Comparison of ENCODE assay signal across 14 cellular contexts in genomic region chr9:70130266-70130665, GRCh38.
"Had no signal": no experiment of that assay in that cellular context is flagged by ENCODE, and none has a peak within 500 bp of the region (broad histone marks: within the 10 kb centered on the region; RNA-seq: fewer than 3 reads in every experiment).

No MANE protein-coding gene starts in this region.

- H3K27me3 ChIP-seq: transverse colon had no signal

- H3K27ac ChIP-seq: parathyroid adenoma, transverse colon had no signal

- DNase-seq: activated CD4-positive, alpha-beta T cell treated with anti-CD3 and anti-CD28 coated beads, Interleukin-2, amount 10 ng/mL, durations not matched to agents 24 days and 14 days; activated CD8-positive, alpha-beta memory T cell treated with anti-CD3 and anti-CD28 coated beads for 24 hours; activated naive CD4-positive, alpha-beta T cell treated with anti-CD3 and anti-CD28 coated beads, Interleukin-2, amount 10 ng/mL, durations not matched to agents 7 days and 5 days; activated T-cell treated with anti-CD3 and anti-CD28 coated beads for 4 hours; central memory CD4-positive, alpha-beta T cell; cortex of kidney; effector CD8-positive, alpha-beta T cell; kidney glomerular epithelial cell; naive B cell; T-helper 1 cell; transverse colon had no signal

- H3K4me1 ChIP-seq: parathyroid adenoma had no signal

- H3K36me3 ChIP-seq: transverse colon had no signal

- ATAC-seq: WTC11 had no signal

- H3K9ac ChIP-seq: parathyroid adenoma had no signal

- H3K4me3 ChIP-seq: lung, transverse colon had no signal

- H3K9me3 ChIP-seq: transverse colon had no signal
